In genomic region chr11:18794956-18795355, GRCh38 we compare ENCODE assay signal across 30 cellular contexts.
"Had no signal": no experiment of that assay in that cellular context is flagged by ENCODE, and none has a peak within 500 bp of the region (broad histone marks: within the 10 kb centered on the region; RNA-seq: fewer than 3 reads in every experiment).

No MANE protein-coding gene starts in this region.

- H3K9ac ChIP-seq: neural progenitor cell had no signal

- H3K36me3 ChIP-seq: left lung, lower lobe of right lung, neural progenitor cell, neutrophil, ovary, prostate gland, stomach, thyroid gland, transverse colon, upper lobe of left lung, vagina had no signal

- H3K27ac ChIP-seq: left lung, lower lobe of right lung, neural progenitor cell, neutrophil, ovary, prostate gland, skin epidermis, stomach, testis, thyroid gland, transverse colon, upper lobe of left lung, vagina had no signal

- H3K4me2 ChIP-seq: neural progenitor cell had no signal

- H3K4me3 ChIP-seq: left lung, lower lobe of right lung, neural progenitor cell, ovary, prostate gland, skin epidermis, stomach, testis, thyroid gland, transverse colon, upper lobe of left lung, vagina had no signal

- H3K4me1 ChIP-seq: prostate gland, testis had no signal

- ATAC-seq: left colon; left lung; lower lobe of right lung; naive thymus-derived CD8-positive, alpha-beta T cell; right cardiac atrium; sciatic nerve; stimulated activated naive B cell treated with anti-CD40 and anti-IgM and Interleukin-4, amounts not matched to agents 10 μg/mL and 1 μg/mL and 100 μg/mL, for 72 hours; stimulated activated naive CD8-positive, alpha-beta T cell treated with anti-CD3 and anti-CD28 coated beads, Interleukin-15, Interleukin-2, amounts not matched to agents 100 U/mL and 50 U/mL, for 24 hours had no signal

- H2AFZ ChIP-seq: neural progenitor cell had no signal

- H3K27me3 ChIP-seq: ovary, testis had no signal

- DNase-seq: hippocampal formation; immature natural killer cell; kidney; left colon; left lung; lower lobe of right lung; mammary epithelial cell; mesenchymal stem cell; naive thymus-derived CD8-positive, alpha-beta T cell; occipital lobe; ovary; retina; right cardiac atrium; stimulated activated CD4-positive, alpha-beta T cell treated with anti-CD3 and anti-CD28 coated beads, Interleukin-12 subunit alpha, Interleukin-12 subunit beta, amount 100 ng/mL, for 4 hours; stimulated activated CD4-positive, alpha-beta T cell treated with anti-CD3 and anti-CD28 coated beads, Interleukin-15, amount 100 ng/mL, for 24 hours; stimulated activated CD4-positive, alpha-beta T cell treated with anti-CD3 and anti-CD28 coated beads, Interleukin-2, amount 100 ng/mL, for 24 hours; stimulated activated CD4-positive, alpha-beta T cell treated with anti-CD3 and anti-CD28 coated beads, Interleukin-4, amount 100 ng/mL, for 1 hour; stimulated activated naive B cell treated with anti-CD40 and anti-IgM and Interleukin-4, amounts not matched to agents 10 μg/mL and 1 μg/mL and 100 μg/mL, for 72 hours; stimulated activated naive CD8-positive, alpha-beta T cell treated with anti-CD3 and anti-CD28 coated beads, Interleukin-15, Interleukin-2, amounts not matched to agents 100 U/mL and 50 U/mL, for 24 hours; stomach; testis; thyroid gland; transverse colon; upper lobe of left lung had no signal

- H3K9me3 ChIP-seq: left lung, lower lobe of right lung, neutrophil, ovary, prostate gland, stomach, testis, thyroid gland, transverse colon, upper lobe of left lung, vagina had no signal
